Comparison of ENCODE assay signal across 8 cellular contexts in genomic region chr6:42564496-42564890, GRCh38. TPM values are rescaled to one million over a fixed set of nuclear protein-coding genes. Genes with fewer than 3 reads are reported as not detected.
DNase-seq lines count a peak whose midpoint lies in the region; FAIRE-seq and TF ChIP-seq lines count a peak whose summit lies in the region.

No MANE protein-coding gene starts in this region.

- H3K4me1 ChIP-seq in Loucy (ENCODE audit: insufficient read depth, low read length, poor library complexity, severe bottlenecking), result peaks cover 29% of the 10 kb centered on the region
- no peaks in the 10 kb centered on the region for H3K4me1 ChIP-seq in mesendoderm (ENCODE audit: control insufficient read depth, low read depth, low read length)

- H3K4me3 Mint-ChIP-seq in activated T-cell treated with anti-CD3 and anti-CD28 coated beads, Interleukin-2, amount 50 U/mL, for 24 hours, result peak overlapping the region; percentile 94

- H2AK5ac ChIP-seq in mesendoderm (ENCODE audit: low read length), result no peak overlapping the region

- no peaks in the 10 kb centered on the region for H3K9me3 Mint-ChIP-seq in activated T-cell treated with anti-CD3 and anti-CD28 coated beads, Interleukin-2, amount 50 U/mL, for 24 hours

- H3K4me2 ChIP-seq in Loucy (ENCODE audit: low read depth, low read length, poor library complexity, severe bottlenecking), result peak overlapping the region; percentile 99
- H3K4me2 ChIP-seq in mesendoderm (ENCODE audit: low read length), result peak overlapping the region; percentile 26

- peaks cover 3% of the 10 kb centered on the region for H3K79me1 ChIP-seq in mesendoderm (ENCODE audit: low read length)

- H2BK120ac ChIP-seq in mesendoderm (ENCODE audit: low read depth, low read length), result no peak overlapping the region

- H4K5ac ChIP-seq in mesendoderm (ENCODE audit: low read length), result no peak overlapping the region

- peak overlapping the region; percentile 79 for H3K4me3 ChIP-seq in Loucy (ENCODE audit: low read length, poor library complexity, severe bottlenecking)
- H3K4me3 ChIP-seq in brain microvascular endothelial cell (ENCODE audit: low read depth, low read length), result peak overlapping the region; percentile 98
- peak overlapping the region; percentile 64 for H3K4me3 ChIP-seq in mesendoderm (ENCODE audit: low read length)

- H3K36me3 ChIP-seq in Loucy (ENCODE audit: insufficient read depth, low read length) (no peaks in the 10 kb centered on the region), brain microvascular endothelial cell (replicated peaks) (no peaks in the 10 kb centered on the region), mesendoderm (ENCODE audit: control insufficient read depth, insufficient read depth, low read length) (no peaks in the 10 kb centered on the region)

- H3K4me1 Mint-ChIP-seq in activated T-cell treated with anti-CD3 and anti-CD28 coated beads, Interleukin-2, amount 50 U/mL, for 24 hours (ENCODE audit: low read depth), result peaks cover 38% of the 10 kb centered on the region

- H3K27me3 ChIP-seq in Loucy (ENCODE audit: insufficient read depth, low read length, poor library complexity, severe bottlenecking), result no peaks in the 10 kb centered on the region
- no peaks in the 10 kb centered on the region for H3K27me3 ChIP-seq in brain microvascular endothelial cell (replicated peaks)
- no peaks in the 10 kb centered on the region for H3K27me3 ChIP-seq in mesendoderm (ENCODE audit: insufficient read depth, low read length, poor library complexity)

- no peak overlapping the region for H3K23ac ChIP-seq in mesendoderm (ENCODE audit: low read length)

- H3K9ac ChIP-seq in Loucy (ENCODE audit: low read depth, low read length, poor library complexity, severe bottlenecking), result peak overlapping the region; percentile 88
- peak overlapping the region; percentile 90 for H3K9ac ChIP-seq in mesendoderm (ENCODE audit: low read length)

- H3K9me3 ChIP-seq in Loucy (ENCODE audit: insufficient read depth, low read depth, low read length), result no peaks in the 10 kb centered on the region

- H3K27ac Mint-ChIP-seq in activated T-cell treated with anti-CD3 and anti-CD28 coated beads, Interleukin-2, amount 50 U/mL, for 24 hours, result peak overlapping the region; percentile 97

- peaks cover 45% of the 10 kb centered on the region for H3K36me3 Mint-ChIP-seq in activated T-cell treated with anti-CD3 and anti-CD28 coated beads, Interleukin-2, amount 50 U/mL, for 24 hours (ENCODE audit: low read depth)

- H2AFZ ChIP-seq in Loucy (ENCODE audit: low read length), result peak overlapping the region; percentile 72

- H2BK5ac ChIP-seq in mesendoderm (ENCODE audit: low read length), result no peak overlapping the region

- H4K20me1 ChIP-seq in Loucy (ENCODE audit: insufficient read depth, low read length, poor library complexity, severe bottlenecking), result peaks cover 15% of the 10 kb centered on the region

- H3K18ac ChIP-seq in mesendoderm (ENCODE audit: low read length), result peak overlapping the region; percentile 21

- H4K8ac ChIP-seq in mesendoderm (ENCODE audit: low read depth, low read length), result no peak overlapping the region

- no peaks in the 10 kb centered on the region; the same call in 1 of the 2 replicates for H3F3A ChIP-seq in Loucy (ENCODE audit: low read depth)

- peak overlapping the region; percentile 89 for H3K27ac ChIP-seq in brain microvascular endothelial cell
- peak overlapping the region; percentile 79 for H3K27ac ChIP-seq in mesendoderm (ENCODE audit: low read depth, low read length)

- no peak for DNase-seq in activated T-cell treated with anti-CD3 and anti-CD28 coated beads, Interleukin-2, amount 50 U/mL, for 24 hours
- DNase-seq in activated T-cell treated with anti-CD3 and anti-CD28 coated beads for 4 hours (no peak), brain microvascular endothelial cell (no peak), mesendoderm (no peak), D721Med (ENCODE audit: insufficient read length, low spot score) (no peak), HuH-7 (ENCODE audit: low spot score) (no peak)
- DNase-seq in central memory CD4-positive, alpha-beta T cell, result no peak

- FAIRE-seq in D721Med (lab: Jason Lieb, UNC), result no peak

- H3K9me2 ChIP-seq in Loucy (replicated peaks; ENCODE audit: low read depth, low read length), result no peaks in the 10 kb centered on the region

- H3K27me3 Mint-ChIP-seq in activated T-cell treated with anti-CD3 and anti-CD28 coated beads, Interleukin-2, amount 50 U/mL, for 24 hours, result no peaks in the 10 kb centered on the region

- H2BK15ac ChIP-seq in mesendoderm (replicated peaks; ENCODE audit: low read depth), result no peak overlapping the region

- peak overlapping the region; percentile 93 for H3K56ac ChIP-seq in mesendoderm (ENCODE audit: low read length)

- in situ Hi-C loops in brain microvascular endothelial cell (cut with HindIII; ENCODE audit: low pct_ligation_motif_present, low sequenced_read_pairs), result no loop called here

- TF ChIP-seq CTCF in Loucy (conservative IDR thresholded peaks at IDR 0.05; ENCODE audit: low read length) (no peak), brain microvascular endothelial cell (IDR thresholded peaks at IDR 0.05; ENCODE audit: low read depth, low read length, missing control alignments) (no peak), D721Med (IDR thresholded peaks at IDR 0.05; ENCODE audit: insufficient read depth, missing control alignments) (no peak)

- H3K79me2 ChIP-seq in Loucy (ENCODE audit: insufficient read depth, low read length), result peaks cover 52% of the 10 kb centered on the region
- H3K79me2 ChIP-seq in mesendoderm (ENCODE audit: control insufficient read depth, insufficient read depth, low read length), result peaks cover 14% of the 10 kb centered on the region

- H3K4ac ChIP-seq in mesendoderm (ENCODE audit: low read depth, low read length), result peak overlapping the region; percentile 5

- WGBS in mesendoderm (ENCODE audit: extremely low coverage, insufficient coverage, low lambda C conversion rate), result no CpG with 5 or more reads among the region's 13 CpGs

RNA-seq across cellular contexts. Expression of gene UBR2, which starts 0.7 kb away (rescaled TPM):
- polyA plus RNA-seq in mesendoderm (2013, experiment 1 of 2), result 5.1 TPM
- polyA plus RNA-seq in mesendoderm (2013, experiment 2 of 2), result 5.0 TPM
